ENCODE assay signal across 7 cellular contexts in genomic region chrX:150864127-150864526, GRCh38.
"Had no signal": no experiment of that assay in that cellular context is flagged by ENCODE, and none has a peak within 500 bp of the region (broad histone marks: within the 10 kb centered on the region; RNA-seq: fewer than 3 reads in every experiment).

No MANE protein-coding gene starts in this region.

- H3K4me2 ChIP-seq: KMS-11 had no signal

- DNase-seq: IMR-90, KBM-7, KG1 had no signal

- H3K9ac ChIP-seq: KMS-11 had no signal

- FAIRE-seq: HepG2, HTR-8/SVneo had no signal

- ATAC-seq: HepG2 had no signal

- H3K27ac ChIP-seq: HL-60, KMS-11 had no signal
